In genomic region chr1:6497215-6497866, GRCh38 we compare ENCODE assay signal across 8 cellular contexts. TPM values are rescaled to one million over a fixed set of nuclear protein-coding genes. Genes with fewer than 3 reads are reported as not detected.
DNase-seq lines count a peak whose midpoint lies in the region; ATAC-seq and TF ChIP-seq lines count a peak whose summit lies in the region.

No MANE protein-coding gene starts in this region.

- no peak for TF ChIP-seq CTCF in epithelial cell of esophagus (IDR thresholded peaks at IDR 0.05; ENCODE audit: insufficient read depth, low read depth, low read length, missing control alignments)

- H3K27me3 ChIP-seq in muscle layer of colon (ENCODE audit: control insufficient read depth in 1 of 2, insufficient read depth in 2 of 2, low read length in 2 of 2), result no peaks in the 10 kb centered on the region
- H3K27me3 ChIP-seq in thymus (ENCODE audit: control insufficient read depth, insufficient read depth), result peaks cover 34% of the 10 kb centered on the region

- peaks cover 5% of the 10 kb centered on the region for H3K4me1 ChIP-seq in muscle layer of colon (ENCODE audit: insufficient read depth, low read length)
- no peaks in the 10 kb centered on the region for H3K4me1 ChIP-seq in thymus (ENCODE audit: control insufficient read depth, insufficient read depth, low read length)

- 1% methylated on average over 74 of the region's 74 CpGs for WGBS in thymus

- H3K36me3 ChIP-seq in muscle layer of colon (ENCODE audit: insufficient read depth, low read length), result no peaks in the 10 kb centered on the region
- H3K36me3 ChIP-seq in thymus (ENCODE audit: control insufficient read depth, insufficient read depth), result no peaks in the 10 kb centered on the region

- H3K4me3 ChIP-seq in epithelial cell of esophagus (ENCODE audit: low read length) (peak overlapping the region; percentile 68), muscle layer of colon (ENCODE audit: low read depth in 1 of 2, low read length in 2 of 2) (peak overlapping the region; percentile 43 to 47), thymus (ENCODE audit: low read length) (peak overlapping the region; percentile 52)

- DNase-seq in D341Med (ENCODE audit: low spot score) (peak; percentile 77), NCI-H1105 treated with DMSO at 0.1 percent for 48 hours (lab: John Stamatoyannopoulos, UW) (peak; percentile 55), epithelial cell of esophagus (ENCODE audit: low read depth) (peak; percentile 66), GF-D8 (lab: John Stamatoyannopoulos, UW) (no peak)
- peak; percentile 75 for DNase-seq in activated CD8-positive, alpha-beta memory T cell treated with anti-CD3 and anti-CD28 coated beads, Interleukin-2, amount 50 U/mL, for 48 hours

- ATAC-seq in HG03457 (IDR thresholded peaks at IDR 0.05; ENCODE audit: unreplicated experiment), result no peak

- no peak overlapping the region for H3K9ac ChIP-seq in muscle layer of colon (ENCODE audit: low read length)

- H3K27ac ChIP-seq in muscle layer of colon (ENCODE audit: low read depth, low read length) (no peak overlapping the region), thymus (ENCODE audit: low read depth) (no peak overlapping the region)

- H3K9me3 ChIP-seq in muscle layer of colon (ENCODE audit: low read length), result no peaks in the 10 kb centered on the region
- H3K9me3 ChIP-seq in thymus (ENCODE audit: control insufficient read depth), result no peaks in the 10 kb centered on the region

RNA-seq across cellular contexts. Expression of gene PLEKHG5, which starts 5.9 kb away (rescaled TPM):
- 4.6 TPM for polyA plus RNA-seq in thymus

RNA-seq across cellular contexts. Expression of gene TNFRSF25, which starts 31.4 kb away (rescaled TPM):
- 51.6 TPM for polyA plus RNA-seq in thymus

RNA-seq across cellular contexts. Expression of gene NOL9, which starts 57.0 kb away (rescaled TPM):
- 8.6 TPM for polyA plus RNA-seq in thymus

RNA-seq across cellular contexts. Expression of gene TAS1R1, which starts 57.8 kb away (rescaled TPM):
- not detected for polyA plus RNA-seq in thymus
